9 cellular contexts compared by ENCODE assay signal in genomic region chr22:23237201-23237798, GRCh38. TPM values are rescaled to one million over a fixed set of nuclear protein-coding genes. Genes with fewer than 3 reads are reported as not detected.
DNase-seq lines count a peak whose midpoint lies in the region; ATAC-seq and TF ChIP-seq lines count a peak whose summit lies in the region.
"Had no signal": no experiment of that assay in that cellular context is flagged by ENCODE, and none has a peak within 500 bp of the region (broad histone marks: within the 10 kb centered on the region; RNA-seq: fewer than 3 reads in every experiment).

No MANE protein-coding gene starts in this region.

- H3K27ac ChIP-seq in tibial nerve (peak overlapping the region in 2 of 4 donors; percentile 50 to 53), prostate gland (no peak overlapping the region)

- TF ChIP-seq EP300 in tibial nerve (IDR thresholded peaks at IDR 0.05): peak in 1 of 2 donors; percentile 76

- H3K36me3 Mint-ChIP-seq in activated T-cell treated with anti-CD3 and anti-CD28 coated beads, Interleukin-2, amount 50 U/mL, for 72 hours (ENCODE audit: insufficient read depth in 2 of 2): peaks cover 4 to 8% of the 10 kb centered on the region in 2 donors
- H3K36me3 Mint-ChIP-seq in activated T-helper 17 cell treated with anti-CD3 and anti-CD28 coated beads, Interleukin-2, amount 50 U/mL, for 72 hours (ENCODE audit: low read depth): peaks cover 6% of the 10 kb centered on the region

- H3K9me3 ChIP-seq in tibial nerve (no peaks in the 10 kb centered on the region), prostate gland (no peaks in the 10 kb centered on the region)

- peak overlapping the region; percentile 56 to 66 for H3K4me3 Mint-ChIP-seq in activated T-cell treated with anti-CD3 and anti-CD28 coated beads, Interleukin-2, amount 50 U/mL, for 72 hours
- peak overlapping the region; percentile 64 for H3K4me3 Mint-ChIP-seq in activated T-helper 17 cell treated with anti-CD3 and anti-CD28 coated beads, Interleukin-2, amount 50 U/mL, for 72 hours
- H3K4me3 Mint-ChIP-seq: activated B cell treated with CpG ODN at 0.5 μM for 24 hours had no signal

- no peak for DNase-seq in activated T-cell treated with anti-CD3 and anti-CD28 coated beads, Interleukin-2, amount 50 U/mL, for 72 hours
- DNase-seq in activated T-cell treated with anti-CD3 and anti-CD28 coated beads for 4 hours: no peak
- DNase-seq in iPS-NIHi7 (ENCODE audit: extremely low spot score): peak; percentile 48
- DNase-seq in tibial nerve (ENCODE audit: low spot score in 2 of 2): peak; percentile 75 to 82
- no peak for DNase-seq in prostate gland (ENCODE audit: low spot score)
- no peak for DNase-seq in activated CD8-positive, alpha-beta memory T cell treated with anti-CD3 and anti-CD28 coated beads, Interleukin-2, amount 50 U/mL, for 4 hours
- DNase-seq: activated B cell treated with CpG ODN at 0.5 μM for 24 hours had no signal

- H3K27me3 ChIP-seq in tibial nerve (no peaks in the 10 kb centered on the region), prostate gland (replicated peaks; ENCODE audit: insufficient read depth) (no peaks in the 10 kb centered on the region)

- H3K27me3 Mint-ChIP-seq in activated T-cell treated with anti-CD3 and anti-CD28 coated beads, Interleukin-2, amount 50 U/mL, for 72 hours (ENCODE audit: low read depth): no peaks in the 10 kb centered on the region
- no peaks in the 10 kb centered on the region for H3K27me3 Mint-ChIP-seq in activated T-helper 17 cell treated with anti-CD3 and anti-CD28 coated beads, Interleukin-2, amount 50 U/mL, for 72 hours
- H3K27me3 Mint-ChIP-seq: activated B cell treated with CpG ODN at 0.5 μM for 24 hours had no signal

- intact Hi-C loops in prostate gland (cut with DNase I): no loop called here

- H3K4me1 Mint-ChIP-seq in activated T-cell treated with anti-CD3 and anti-CD28 coated beads, Interleukin-2, amount 50 U/mL, for 72 hours (ENCODE audit: low read depth): peaks cover 80% of the 10 kb centered on the region
- peaks cover 51% of the 10 kb centered on the region for H3K4me1 Mint-ChIP-seq in activated T-helper 17 cell treated with anti-CD3 and anti-CD28 coated beads, Interleukin-2, amount 50 U/mL, for 72 hours

- WGBS in tibial nerve, 2 donors: 42 to 50% methylated on average over 14 to 16 of the region's 16 CpGs
- 38% methylated on average over 16 of the region's 16 CpGs for WGBS in prostate gland

- no peaks in the 10 kb centered on the region for H3K9me3 Mint-ChIP-seq in activated T-cell treated with anti-CD3 and anti-CD28 coated beads, Interleukin-2, amount 50 U/mL, for 72 hours
- no peaks in the 10 kb centered on the region for H3K9me3 Mint-ChIP-seq in activated T-helper 17 cell treated with anti-CD3 and anti-CD28 coated beads, Interleukin-2, amount 50 U/mL, for 72 hours
- H3K9me3 Mint-ChIP-seq: activated B cell treated with CpG ODN at 0.5 μM for 24 hours had no signal

- H3K4me3 ChIP-seq in tibial nerve (no peak overlapping the region), prostate gland (no peak overlapping the region)

- no peak for ATAC-seq in activated T-cell treated with anti-CD3 and anti-CD28 coated beads, Interleukin-2, amount 50 U/mL, for 72 hours (replicated peaks in 1 of 2)
- ATAC-seq in activated T-helper 17 cell treated with anti-CD3 and anti-CD28 coated beads, Interleukin-2, amount 50 U/mL, for 72 hours (replicated peaks): no peak
- no peak for ATAC-seq in GM19035 (IDR thresholded peaks at IDR 0.05; ENCODE audit: unreplicated experiment)

- H3K4me1 ChIP-seq in tibial nerve (peaks cover 0 to 83% (median 33%) of the 10 kb centered on the region in 4 donors), prostate gland (replicated peaks) (no peaks in the 10 kb centered on the region)

- peak overlapping the region; percentile 84 for H3K27ac Mint-ChIP-seq in activated T-cell treated with anti-CD3 and anti-CD28 coated beads, Interleukin-2, amount 50 U/mL, for 72 hours
- H3K27ac Mint-ChIP-seq in activated T-helper 17 cell treated with anti-CD3 and anti-CD28 coated beads, Interleukin-2, amount 50 U/mL, for 72 hours: peak overlapping the region; percentile 96
- H3K27ac Mint-ChIP-seq: activated B cell treated with CpG ODN at 0.5 μM for 24 hours had no signal

- TF ChIP-seq POLR2A in tibial nerve (IDR thresholded peaks at IDR 0.05) (peak in 1 of 2 donors; percentile 7), prostate gland (IDR thresholded peaks at IDR 0.05) (no peak)

- no peak for TF ChIP-seq CTCF in tibial nerve (IDR thresholded peaks at IDR 0.05)
- TF ChIP-seq CTCF in prostate gland (IDR thresholded peaks at IDR 0.05): no peak

- H3K36me3 ChIP-seq in tibial nerve (no peaks in the 10 kb centered on the region), prostate gland (no peaks in the 10 kb centered on the region)

RNA-seq across cellular contexts. Expression of gene BCR, which starts 57.0 kb away (rescaled TPM):
- 10 to 100 TPM; 40.3 to 50.0 TPM for total RNA-seq in activated T-cell treated with anti-CD3 and anti-CD28 coated beads, Interleukin-2, amount 50 U/mL, for 72 hours
- 10 to 100 TPM; 43.3 to 50.3 TPM for total RNA-seq in activated T-helper 17 cell treated with anti-CD3 and anti-CD28 coated beads, Interleukin-2, amount 50 U/mL, for 72 hours
- total RNA-seq in tibial nerve: 100 to 1,000 TPM in 3 of 4 donors, 10 to 100 TPM in 1; 99.0 to 174 (median 120) TPM
- 10 to 100 TPM; 32.7 to 88.8 TPM for total RNA-seq in prostate gland

Comparison
In these comparisons a context has a peak if more than half of its experiments do, and no peak if none do; other contexts are left out.
1. DNase-seq: peak in iPS-NIHi7 (single experiment) and tibial nerve (2 of 2); none in activated T-cell treated with anti-CD3 and anti-CD28 coated beads, Interleukin-2, amount 50 U/mL, for 72 hours (0 of 2), activated T-cell treated with anti-CD3 and anti-CD28 coated beads for 4 hours (single experiment), prostate gland (single experiment) and activated CD8-positive, alpha-beta memory T cell treated with anti-CD3 and anti-CD28 coated beads, Interleukin-2, amount 50 U/mL, for 4 hours (single experiment).